ENCODE assay signal across 8 cellular contexts in genomic region chr6:1792989-1793388, GRCh38.
DNase-seq lines count a peak whose midpoint lies in the region; ATAC-seq, FAIRE-seq and TF ChIP-seq lines count a peak whose summit lies in the region.

No MANE protein-coding gene starts in this region.

- H3K4me1 ChIP-seq in cardiac muscle cell (ENCODE audit: low read depth) = no peaks in the 10 kb centered on the region
- peaks cover 0 to 6% of the 10 kb centered on the region in 2 donors for H3K4me1 ChIP-seq in small intestine (ENCODE audit: control insufficient read depth in 2 of 2, insufficient read depth in 1 of 2, low read depth in 1 of 2, low read length in 1 of 2)

- H3K27ac ChIP-seq in cardiac muscle cell = no peak overlapping the region
- no peak overlapping the region for H3K27ac ChIP-seq in small intestine (ENCODE audit: low read depth in 1 of 2, low read length in 1 of 2)

- H3K36me3 ChIP-seq in cardiac muscle cell = no peaks in the 10 kb centered on the region
- H3K36me3 ChIP-seq in small intestine (ENCODE audit: control insufficient read depth in 2 of 2, insufficient read depth in 2 of 2, low read length in 2 of 2) = no peaks in the 10 kb centered on the region

- in situ Hi-C loops in T47D (cut with HindIII; ENCODE audit: low pct_unique_long_range_greater_than_20kb, low sequenced_read_pairs) = no loop called here

- H3K9me3 ChIP-seq in cardiac muscle cell (ENCODE audit: low read depth) = no peaks in the 10 kb centered on the region
- H3K9me3 ChIP-seq in small intestine (ENCODE audit: control insufficient read depth, low read depth) = no peaks in the 10 kb centered on the region

- no peaks in the 10 kb centered on the region for H3K27me3 ChIP-seq in cardiac muscle cell
- H3K27me3 ChIP-seq in small intestine (ENCODE audit: control insufficient read depth in 2 of 2, insufficient read depth in 2 of 2, low read length in 2 of 2) = no peaks in the 10 kb centered on the region

- no peak overlapping the region for H3K4me3 ChIP-seq in cardiac muscle cell
- no peak overlapping the region for H3K4me3 ChIP-seq in NB4 (ENCODE audit: low read depth, low read length)
- no peak overlapping the region for H3K4me3 ChIP-seq in small intestine (ENCODE audit: low read depth in 1 of 2, low read length in 2 of 2)

- ATAC-seq in left ventricle myocardium superior = no peak
- no peak for ATAC-seq in GM19395 (IDR thresholded peaks at IDR 0.05; ENCODE audit: unreplicated experiment)

- TF ChIP-seq POLR2A in NB4 (IDR thresholded peaks at IDR 0.05; ENCODE audit: extremely low read depth, insufficient read length) = no peak

- peak in 1 of 2 donors; percentile 28 for DNase-seq in cardiac muscle cell (ENCODE audit: low read depth in 1 of 2, low spot score in 1 of 2)
- DNase-seq in left ventricle myocardium superior = no peak
- DNase-seq in NB4 (ENCODE audit: low read depth) = peak; percentile 60
- peak; percentile 18 to 40 for DNase-seq in T47D (ENCODE audit: low read depth in 1 of 2, low spot score in 1 of 2)
- peak; percentile 50 for DNase-seq in small intestine
- no peak for DNase-seq in UCSD-AML1 (lab: John Stamatoyannopoulos, UW; ENCODE audit: unreplicated experiment)
- DNase-seq in pons (ENCODE audit: low spot score) = no peak

- WGBS in small intestine, 3 donors = 55 to 64% (median 63%) methylated on average over 3 of the region's 3 CpGs

- TF ChIP-seq CTCF in cardiac muscle cell (IDR thresholded peaks at IDR 0.05; ENCODE audit: low read depth, low read length) (peak; percentile 42), NB4 (IDR thresholded peaks at IDR 0.05; ENCODE audit: low read depth, low read length) (peak; percentile 63)

- no peak for FAIRE-seq in small intestine (lab: Jason Lieb, UNC)

- intact Hi-C loops in left ventricle myocardium superior (cut with micrococcal nuclease) = no loop called here

Comparison
In these comparisons a context has a peak if more than half of its experiments do, and no peak if none do; other contexts are left out.
1. DNase-seq: peak in NB4 (single experiment), T47D (2 of 2) and small intestine (single experiment); none in left ventricle myocardium superior (single experiment), UCSD-AML1 (single experiment) and pons (single experiment).